ENCODE assay signal across 1 cellular context in the genomic region with DNA sequence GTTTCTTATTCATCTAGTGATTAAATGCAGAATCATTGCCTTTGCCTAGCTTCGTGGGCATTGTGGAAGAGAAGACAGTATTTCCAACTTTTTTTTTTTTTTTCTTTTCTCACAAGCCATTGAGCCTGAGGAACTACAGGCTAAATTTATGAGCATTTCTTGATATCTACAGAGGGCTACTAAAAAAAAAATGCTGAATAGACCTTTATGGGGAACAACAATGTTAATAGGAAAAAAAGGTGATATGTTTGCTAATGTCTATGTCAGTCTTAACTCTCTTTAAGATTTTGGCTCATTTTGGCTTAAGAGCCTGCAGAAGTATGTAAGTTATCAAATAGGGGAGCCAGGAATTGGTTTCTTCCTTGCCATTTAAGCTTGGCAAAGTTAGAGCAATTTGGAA.
TF ChIP-seq lines count a peak whose summit lies in the region.

No MANE protein-coding gene starts in this region.

TF ChIP-seq in GM23338, 12 proteins besides CTCF, POLR2A, EP300 and RAD21:
- TF ChIP-seq JUNB (IDR thresholded peaks at IDR 0.05; ENCODE audit: unreplicated experiment) (no peak), ZNF114 (CRISPR knock-in tag; IDR thresholded peaks at IDR 0.05) (no peak), NANOG (IDR thresholded peaks at IDR 0.05; ENCODE audit: borderline replicate concordance) (no peak), EZH2phosphoT487 (IDR thresholded peaks at IDR 0.05; ENCODE audit: unreplicated experiment) (no peak), POLR2AphosphoS5 (IDR thresholded peaks at IDR 0.05; ENCODE audit: low read depth) (no peak)
- TF ChIP-seq, protein P1, sequence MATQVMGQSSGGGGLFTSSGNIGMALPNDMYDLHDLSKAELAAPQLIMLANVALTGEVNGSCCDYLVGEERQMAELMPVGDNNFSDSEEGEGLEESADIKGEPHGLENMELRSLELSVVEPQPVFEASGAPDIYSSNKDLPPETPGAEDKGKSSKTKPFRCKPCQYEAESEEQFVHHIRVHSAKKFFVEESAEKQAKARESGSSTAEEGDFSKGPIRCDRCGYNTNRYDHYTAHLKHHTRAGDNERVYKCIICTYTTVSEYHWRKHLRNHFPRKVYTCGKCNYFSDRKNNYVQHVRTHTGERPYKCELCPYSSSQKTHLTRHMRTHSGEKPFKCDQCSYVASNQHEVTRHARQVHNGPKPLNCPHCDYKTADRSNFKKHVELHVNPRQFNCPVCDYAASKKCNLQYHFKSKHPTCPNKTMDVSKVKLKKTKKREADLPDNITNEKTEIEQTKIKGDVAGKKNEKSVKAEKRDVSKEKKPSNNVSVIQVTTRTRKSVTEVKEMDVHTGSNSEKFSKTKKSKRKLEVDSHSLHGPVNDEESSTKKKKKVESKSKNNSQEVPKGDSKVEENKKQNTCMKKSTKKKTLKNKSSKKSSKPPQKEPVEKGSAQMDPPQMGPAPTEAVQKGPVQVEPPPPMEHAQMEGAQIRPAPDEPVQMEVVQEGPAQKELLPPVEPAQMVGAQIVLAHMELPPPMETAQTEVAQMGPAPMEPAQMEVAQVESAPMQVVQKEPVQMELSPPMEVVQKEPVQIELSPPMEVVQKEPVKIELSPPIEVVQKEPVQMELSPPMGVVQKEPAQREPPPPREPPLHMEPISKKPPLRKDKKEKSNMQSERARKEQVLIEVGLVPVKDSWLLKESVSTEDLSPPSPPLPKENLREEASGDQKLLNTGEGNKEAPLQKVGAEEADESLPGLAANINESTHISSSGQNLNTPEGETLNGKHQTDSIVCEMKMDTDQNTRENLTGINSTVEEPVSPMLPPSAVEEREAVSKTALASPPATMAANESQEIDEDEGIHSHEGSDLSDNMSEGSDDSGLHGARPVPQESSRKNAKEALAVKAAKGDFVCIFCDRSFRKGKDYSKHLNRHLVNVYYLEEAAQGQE (IDR thresholded peaks at IDR 0.05; ENCODE audit: unreplicated experiment): no peak
- TF ChIP-seq, protein P2, sequence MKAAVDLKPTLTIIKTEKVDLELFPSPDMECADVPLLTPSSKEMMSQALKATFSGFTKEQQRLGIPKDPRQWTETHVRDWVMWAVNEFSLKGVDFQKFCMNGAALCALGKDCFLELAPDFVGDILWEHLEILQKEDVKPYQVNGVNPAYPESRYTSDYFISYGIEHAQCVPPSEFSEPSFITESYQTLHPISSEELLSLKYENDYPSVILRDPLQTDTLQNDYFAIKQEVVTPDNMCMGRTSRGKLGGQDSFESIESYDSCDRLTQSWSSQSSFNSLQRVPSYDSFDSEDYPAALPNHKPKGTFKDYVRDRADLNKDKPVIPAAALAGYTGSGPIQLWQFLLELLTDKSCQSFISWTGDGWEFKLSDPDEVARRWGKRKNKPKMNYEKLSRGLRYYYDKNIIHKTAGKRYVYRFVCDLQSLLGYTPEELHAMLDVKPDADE (IDR thresholded peaks at IDR 0.05): no peak
TF ChIP-seq in GM23338: peak in this region for 0.
